In the genomic region with DNA sequence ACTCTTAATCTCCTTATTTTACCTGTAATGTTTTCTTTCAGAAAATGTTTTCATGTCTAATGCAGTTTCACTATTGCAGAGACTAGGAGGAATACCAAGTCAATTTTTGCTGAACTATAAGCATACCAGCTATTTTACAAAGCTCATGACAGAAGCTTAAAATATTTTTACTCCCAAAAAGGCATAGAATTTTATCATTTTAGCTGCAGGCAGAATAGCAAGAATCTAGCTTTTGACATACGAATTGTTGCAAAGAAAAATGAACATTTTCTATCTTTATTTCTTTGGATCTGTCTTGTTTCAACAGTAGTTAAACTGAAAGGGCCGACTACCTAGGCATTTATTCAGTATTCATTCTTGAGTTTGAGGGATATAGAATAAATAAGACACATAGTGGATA, we compare ENCODE assay signal across 25 cellular contexts.
"Had no signal": no experiment of that assay in that cellular context is flagged by ENCODE, and none has a peak within 500 bp of the region (broad histone marks: within the 10 kb centered on the region; RNA-seq: fewer than 3 reads in every experiment).

No MANE protein-coding gene starts in this region.

- H3K27me3 ChIP-seq: MG63 had no signal

- DNase-seq: Karpas-422, Kasumi-1, MG63, MM.1S, MV-4-11, NCI-H1048, NCI-H1105, NCI-H1417 treated with DMSO at 0.1 percent for 48 hours, NCI-H1436, NCI-H1436 treated with DMSO at 0.1 percent for 48 hours, NCI-H146, NCI-H1694, NCI-H1694 treated with DMSO at 0.1 percent for 48 hours, NCI-H1930, NCI-H2081, NCI-H2081 treated with DMSO at 0.1 percent for 48 hours, NCI-H2107, NCI-H2171, NCI-H2171 treated with DMSO at 0.1 percent for 48 hours, NCI-H2227 treated with DMSO at 0.1 percent for 48 hours, NCI-H226, NCI-H345, NCI-H446, NCI-H446 treated with DMSO at 0.1 percent for 48 hours had no signal

- H3K36me3 ChIP-seq: MG63 had no signal

- H3K4me3 ChIP-seq: MG63 had no signal

- H3K9me3 ChIP-seq: MG63 had no signal

- H3K4me2 ChIP-seq: KMS-11 had no signal

- H3K27ac ChIP-seq: KMS-11 had no signal

- H3K9ac ChIP-seq: KMS-11 had no signal
